16 cellular contexts compared by ENCODE assay signal in genomic region chrX:75989806-75990590, GRCh38.
DNase-seq lines count a peak whose midpoint lies in the region; ATAC-seq lines count a peak whose summit lies in the region.
"Had no signal": no experiment of that assay in that cellular context is flagged by ENCODE, and none has a peak within 500 bp of the region (broad histone marks: within the 10 kb centered on the region; RNA-seq: fewer than 3 reads in every experiment).

No MANE protein-coding gene starts in this region.

- peak; percentile 86 for ATAC-seq in GM18499 (IDR thresholded peaks at IDR 0.05; ENCODE audit: insufficient read depth, unreplicated experiment)
- peak; percentile 77 for ATAC-seq in GM19397 (IDR thresholded peaks at IDR 0.05; ENCODE audit: unreplicated experiment)
- ATAC-seq in HG02763 (IDR thresholded peaks at IDR 0.05; ENCODE audit: unreplicated experiment): peak; percentile 89
- peak; percentile 67 for ATAC-seq in HG03457 (IDR thresholded peaks at IDR 0.05; ENCODE audit: unreplicated experiment)
- ATAC-seq: heart right ventricle, left colon had no signal

- DNase-seq in HUDEP-2 (lab: John Stamatoyannopoulos, UW; ENCODE audit: unreplicated experiment in 76 of 76) (no peak), DMS79 treated with DMSO at 0.1 percent for 48 hours (lab: John Stamatoyannopoulos, UW) (no peak), medulla oblongata (ENCODE audit: extremely low spot score) (no peak), RPMI8226 (no peak)
- DNase-seq: Caco-2; cerebellar nuclear complex; erythroblast; heart right ventricle; left colon; naive B cell; NCI-H2081 treated with DMSO at 0.1 percent for 48 hours; stimulated activated CD4-positive, alpha-beta T cell treated with anti-CD3 and anti-CD28 coated beads, Interleukin-1b, Interleukin-23, amount 100 ng/mL, for 48 hours had no signal
